Comparison of ENCODE assay signal across 8 cellular contexts in genomic region chr19:42325896-42326771, GRCh38. TPM values are rescaled to one million over a fixed set of nuclear protein-coding genes. Genes with fewer than 3 reads are reported as not detected.
DNase-seq lines count a peak whose midpoint lies in the region; ATAC-seq and TF ChIP-seq lines count a peak whose summit lies in the region.

No MANE protein-coding gene starts in this region.

- no peaks in the 10 kb centered on the region for H3K36me3 ChIP-seq in SJSA1
- H3K36me3 ChIP-seq in right lobe of liver, result no peaks in the 10 kb centered on the region
- no peaks in the 10 kb centered on the region for H3K36me3 ChIP-seq in thyroid gland

- peaks cover 9% of the 10 kb centered on the region for H3K27me3 Mint-ChIP-seq in central memory CD8-positive, alpha-beta T cell

- H3K27me3 ChIP-seq in SJSA1 (replicated peaks) (peaks cover 19% of the 10 kb centered on the region), right lobe of liver (no peaks in the 10 kb centered on the region), thyroid gland (peaks cover 13% of the 10 kb centered on the region)

- H3K4me1 Mint-ChIP-seq in central memory CD8-positive, alpha-beta T cell, result peaks cover 29% of the 10 kb centered on the region

- TF ChIP-seq POLR2A in right lobe of liver (IDR thresholded peaks at IDR 0.05), result no peak
- TF ChIP-seq POLR2A in thyroid gland (IDR thresholded peaks at IDR 0.05), result no peak

- H3K4me3 ChIP-seq in SJSA1, result peak overlapping the region; percentile 63
- H3K4me3 ChIP-seq in right lobe of liver, result peak overlapping the region; percentile 95 to 97 (median 96)
- peak overlapping the region; percentile 76 to 89 (median 83) for H3K4me3 ChIP-seq in thyroid gland (replicated peaks in 1 of 3)

- intact Hi-C loops in right lobe of liver (cut with DNase I) (loop anchor here in 1 of 2 donors (10.0 kb wide), 1 partner anchor 191 kb away; the partner anchor contains the start of gene POU2F2), thyroid gland (cut with DNase I) (no loop called here)

- H3K9me3 ChIP-seq in SJSA1 (replicated peaks) (no peaks in the 10 kb centered on the region), right lobe of liver (no peaks in the 10 kb centered on the region), thyroid gland (no peaks in the 10 kb centered on the region)

- H3K9me3 Mint-ChIP-seq in central memory CD8-positive, alpha-beta T cell, result no peaks in the 10 kb centered on the region

- H3K4me3 Mint-ChIP-seq in central memory CD8-positive, alpha-beta T cell, result peak overlapping the region; percentile 96

- TF ChIP-seq CTCF in right lobe of liver (IDR thresholded peaks at IDR 0.05) (peak in 1 of 4 donors; percentile 10), thyroid gland (IDR thresholded peaks at IDR 0.05) (no peak)

- DNase-seq in NCI-H2227 (lab: John Stamatoyannopoulos, UW; ENCODE audit: unreplicated experiment), result peak; percentile 65
- DNase-seq in NCI-H2227 treated with DMSO at 0.1 percent for 48 hours (lab: John Stamatoyannopoulos, UW), result no peak
- DNase-seq in SJSA1 (ENCODE audit: low read depth in 1 of 2, low spot score in 2 of 2), result no peak
- DNase-seq in central memory CD8-positive, alpha-beta T cell (ENCODE audit: low spot score in 2 of 2), result no peak
- peak in 1 of 3 donors; percentile 46 for DNase-seq in right lobe of liver
- peak; percentile 10 to 12 for DNase-seq in thyroid gland
- no peak for DNase-seq in GOT3 (lab: John Stamatoyannopoulos, UW)

- no peak overlapping the region for H3K27ac ChIP-seq in SJSA1
- peak overlapping the region; percentile 38 to 71 (median 62) for H3K27ac ChIP-seq in right lobe of liver
- peak overlapping the region in 2 of 3 donors; percentile 43 to 49 for H3K27ac ChIP-seq in thyroid gland

- H3K4me1 ChIP-seq in SJSA1 (replicated peaks), result peaks cover 20% of the 10 kb centered on the region
- H3K4me1 ChIP-seq in right lobe of liver, result peaks cover 0 to 11% (median 0%) of the 10 kb centered on the region in 4 donors
- H3K4me1 ChIP-seq in thyroid gland, result peaks cover 25 to 33% of the 10 kb centered on the region in 2 donors

- H3K36me3 Mint-ChIP-seq in central memory CD8-positive, alpha-beta T cell (ENCODE audit: insufficient read depth), result peaks cover 7% of the 10 kb centered on the region

- WGBS in right lobe of liver (ENCODE audit: insufficient coverage, low coverage, low lambda C conversion rate, missing lambda C conversion rate), result 14% methylated on average over 6 of the region's 37 CpGs
- 7 to 39% methylated on average over 2 to 19 of the region's 37 CpGs for WGBS in thyroid gland, 2 donors

- H3K27ac Mint-ChIP-seq in central memory CD8-positive, alpha-beta T cell (ENCODE audit: low read depth), result peak overlapping the region; percentile 70

- peak; percentile 15 for ATAC-seq in HG02981 (IDR thresholded peaks at IDR 0.05; ENCODE audit: unreplicated experiment)
- ATAC-seq in central memory CD8-positive, alpha-beta T cell (replicated peaks; ENCODE audit: extremely low read depth, poor library complexity, severe bottlenecking), result peak; percentile 8
- peak; percentile 6 to 18 (median 10) for ATAC-seq in right lobe of liver

RNA-seq across cellular contexts. Expression of gene MEGF8, which starts 0.7 kb away (rescaled TPM):
- total RNA-seq in SJSA1 (2014; rRNA removed; shearing (Covaris generic)), result 12.1 and 16.1 TPM in 2 replicates
- total RNA-seq in right lobe of liver, result 10 to 100 TPM in 1 of 6 experiments, 1 to 10 TPM in 5; 5.5 to 11.0 (median 8.7) TPM
- 100 to 1,000 TPM in 1 of 4 donors, 10 to 100 TPM in 3; 12.5 to 150 (median 35.7) TPM for total RNA-seq in thyroid gland

RNA-seq across cellular contexts. Expression of gene TMEM145, which starts 13.0 kb away (rescaled TPM):
- not detected in 2 replicates for total RNA-seq in SJSA1 (2014; rRNA removed; shearing (Covaris generic))
- under 1 TPM in 3 of 6 experiments, not detected in 3; 0.10 to 0.16 (median 0.12) TPM for total RNA-seq in right lobe of liver
- total RNA-seq in thyroid gland, result 1 to 10 TPM in 1 of 4 donors, not detected in 3; 2.8 TPM

RNA-seq across cellular contexts. Expression of gene PAFAH1B3, which starts 23.7 kb away (rescaled TPM):
- total RNA-seq in SJSA1 (2014; rRNA removed; shearing (Covaris generic)), result 17.9 and 23.0 TPM in 2 replicates
- total RNA-seq in right lobe of liver (10 to 100 TPM in 1 of 6 experiments, 1 to 10 TPM in 5; 1.6 to 10.6 (median 5.0) TPM), thyroid gland (10 to 100 TPM in 3 of 4 donors, 1 to 10 TPM in 1; 6.0 to 23.7 (median 19.1) TPM)

RNA-seq across cellular contexts. Expression of gene PRR19, which starts 24.2 kb away (rescaled TPM):
- total RNA-seq in SJSA1 (2014; rRNA removed; shearing (Covaris generic)), result 0.55 and 2.5 TPM in 2 replicates
- total RNA-seq in right lobe of liver (under 1 TPM; 0.18 to 0.74 (median 0.21) TPM), thyroid gland (under 1 TPM in 2 of 4 donors, not detected in 2; 0.27 to 0.45 TPM)

RNA-seq across cellular contexts. Expression of gene CIC, which starts 57.1 kb away (rescaled TPM):
- total RNA-seq in SJSA1 (2014; rRNA removed; shearing (Covaris generic)), result 13.0 and 21.5 TPM in 2 replicates
- total RNA-seq in right lobe of liver, result 10 to 100 TPM; 19.9 to 53.6 (median 35.2) TPM
- 10 to 100 TPM; 50.6 to 98.3 (median 56.9) TPM for total RNA-seq in thyroid gland

Comparison
In these comparisons a context has a peak if more than half of its experiments do, and no peak if none do; other contexts are left out.
1. DNase-seq: peak in NCI-H2227 (single experiment) and thyroid gland (2 of 2); none in NCI-H2227 treated with DMSO at 0.1 percent for 48 hours (single experiment), SJSA1 (0 of 2), central memory CD8-positive, alpha-beta T cell (0 of 2) and GOT3 (single experiment).
2. Peak in every context shown above with its lines, with median percentiles within 50 percentile points of each other: ATAC-seq and H3K4me3 ChIP-seq.